ENCODE assay signal across 10 cellular contexts in the genomic region with DNA sequence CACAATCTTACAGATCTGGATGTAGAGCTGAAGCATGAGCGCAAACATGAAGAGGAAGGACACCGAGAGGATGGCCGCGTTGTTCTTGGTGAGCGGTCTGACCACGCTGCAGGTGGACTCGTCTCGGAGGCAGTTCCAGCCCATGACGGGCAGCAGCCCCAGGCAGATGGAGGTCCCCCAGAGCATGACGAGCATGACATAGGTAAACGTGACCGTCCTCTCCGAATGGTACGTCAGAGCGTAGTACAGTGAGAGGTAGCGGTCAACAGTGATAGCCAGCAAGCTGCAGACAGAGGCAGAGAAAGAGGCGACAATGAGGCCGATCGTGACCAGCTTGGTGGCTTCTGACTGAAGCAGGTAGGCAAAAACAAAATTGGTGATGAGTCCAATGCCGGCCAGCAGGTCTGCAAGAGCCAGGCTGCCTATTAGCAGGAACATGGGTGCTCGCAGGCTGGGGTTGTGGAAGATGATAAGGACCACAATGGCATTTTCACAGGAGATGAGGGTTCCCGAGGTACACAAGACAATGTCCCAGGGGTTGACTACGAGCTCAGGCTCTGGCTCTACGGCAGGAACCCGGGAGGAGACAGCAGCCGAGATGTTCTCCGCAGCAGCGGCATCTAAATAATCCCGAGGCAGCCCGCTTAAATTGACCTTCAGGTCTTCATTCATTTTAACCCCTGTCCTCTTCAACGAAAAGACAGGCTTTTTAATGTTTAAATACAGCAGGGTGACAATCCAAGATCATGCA. TPM values are rescaled to one million over a fixed set of nuclear protein-coding genes. Genes with fewer than 3 reads are reported as not detected.
DNase-seq lines count a peak whose midpoint lies in the region; ATAC-seq and TF ChIP-seq lines count a peak whose summit lies in the region.
"Had no signal": no experiment of that assay in that cellular context is flagged by ENCODE, and none has a peak within 500 bp of the region (broad histone marks: within the 10 kb centered on the region; RNA-seq: fewer than 3 reads in every experiment).

No MANE protein-coding gene starts in this region.

- no peak overlapping the region for H2AK5ac ChIP-seq in H9 (ENCODE audit: insufficient read length, low read length)

- no peak for TF ChIP-seq EP300 in transverse colon (IDR thresholded peaks at IDR 0.05; ENCODE audit: low read depth)

- H3K27me3 ChIP-seq in H9 (ENCODE audit: insufficient read depth, low read length), result peaks cover 32% of the 10 kb centered on the region
- peaks cover 35 to 44% (median 41%) of the 10 kb centered on the region in 3 donors for H3K27me3 ChIP-seq in skeletal muscle tissue (ENCODE audit: control insufficient read depth in 3 of 3, insufficient read depth in 3 of 3, low read length in 3 of 3)
- peaks cover 78% of the 10 kb centered on the region for H3K27me3 ChIP-seq in transverse colon

- no peak overlapping the region for H2BK120ac ChIP-seq in H9 (ENCODE audit: low read depth, low read length, poor library complexity, severe bottlenecking)

- no peak overlapping the region for H2AFZ ChIP-seq in H9 (ENCODE audit: low read length)

- intact Hi-C loops in transverse colon (cut with DNase I; ENCODE audit: low total_unique reads), result no loop called here

- H3K4me1 ChIP-seq in H9 (ENCODE audit: insufficient read depth, low read length) (no peaks in the 10 kb centered on the region), skeletal muscle tissue (ENCODE audit: control insufficient read depth in 3 of 3, insufficient read depth in 3 of 3, low read length in 3 of 3) (peaks cover 9 to 10% (median 9%) of the 10 kb centered on the region in 3 donors), transverse colon (peaks cover 5 to 10% (median 8%) of the 10 kb centered on the region in 4 donors)

- H3K4me2 ChIP-seq in H9 (ENCODE audit: insufficient read depth, insufficient read length, low read length), result peak overlapping the region; percentile 88

- no CpG with 5 or more reads among the region's 31 CpGs for WGBS in H9 (ENCODE audit: extremely low coverage, insufficient read length, low lambda C conversion rate)
- WGBS in transverse colon (ENCODE audit: low coverage in 1 of 2), 2 donors, result 69% methylated on average over 31 of the region's 31 CpGs; no CpG with 5 or more reads in 1 of the 2 donors

- no peaks in the 10 kb centered on the region; a peak in 1 of 5 replicates for H3K9me3 Mint-ChIP-seq in H9
- H3K9me3 Mint-ChIP-seq in WTC11, result no peaks in the 10 kb centered on the region
- peaks cover 20% of the 10 kb centered on the region for H3K9me3 Mint-ChIP-seq in glutamatergic neuron (ENCODE audit: unreplicated experiment)

- H3K27ac Mint-ChIP-seq in H9 (no peak overlapping the region), WTC11 (no peak overlapping the region), glutamatergic neuron (ENCODE audit: unreplicated experiment) (peak overlapping the region; percentile 17)

- no peak for TF ChIP-seq POLR2A in transverse colon (IDR thresholded peaks at IDR 0.05)

- H4K20me1 ChIP-seq in H9 (ENCODE audit: control insufficient read depth, insufficient read depth, insufficient read length), result no peaks in the 10 kb centered on the region

- no peak overlapping the region for H2BK15ac ChIP-seq in H9 (ENCODE audit: low read depth, low read length)

- H3K18ac ChIP-seq in H9 (ENCODE audit: insufficient read length, low read depth, low read length), result no peak overlapping the region

- H3K4me3 Mint-ChIP-seq in H9, result peak overlapping the region; percentile 69 to 86
- peak overlapping the region; percentile 81 for H3K4me3 Mint-ChIP-seq in WTC11
- H3K4me3 Mint-ChIP-seq in glutamatergic neuron (ENCODE audit: unreplicated experiment), result peak overlapping the region; percentile 89

- H4K8ac ChIP-seq in H9 (replicated peaks; ENCODE audit: insufficient read length, low read depth, low read length), result no peak overlapping the region

- no peaks in the 10 kb centered on the region; a peak in 1 of 7 replicates for H3K36me3 Mint-ChIP-seq in H9 (ENCODE audit: insufficient read depth in 1 of 3, low read depth in 3 of 3)
- H3K36me3 Mint-ChIP-seq in WTC11, result no peaks in the 10 kb centered on the region
- peaks cover 10% of the 10 kb centered on the region for H3K36me3 Mint-ChIP-seq in glutamatergic neuron (ENCODE audit: unreplicated experiment)

- H3K14ac ChIP-seq in H9 (ENCODE audit: insufficient read depth, low read length), result no peak overlapping the region

- H3K4ac ChIP-seq in H9 (ENCODE audit: low read depth, low read length), result no peak overlapping the region

- peaks cover 15 to 20% of the 10 kb centered on the region in 2 experiments for H3K4me1 Mint-ChIP-seq in H9
- H3K4me1 Mint-ChIP-seq in WTC11, result peaks cover 9% of the 10 kb centered on the region; the same call in 1 of the 2 replicates
- H3K4me1 Mint-ChIP-seq in glutamatergic neuron (ENCODE audit: low read depth, unreplicated experiment), result peaks cover 3% of the 10 kb centered on the region

- H2BK20ac ChIP-seq in H9 (ENCODE audit: low read depth, low read length, poor library complexity, severe bottlenecking), result no peak overlapping the region

- H2BK5ac ChIP-seq in H9 (ENCODE audit: insufficient read length, low read length), result no peak overlapping the region

- no peak overlapping the region for H3K23ac ChIP-seq in H9 (ENCODE audit: insufficient read length, low read depth, low read length)

- no peak overlapping the region for H3K9ac ChIP-seq in H9 (ENCODE audit: extremely low read depth, insufficient read length, low read length)
- no peak overlapping the region for H3K9ac ChIP-seq in skeletal muscle tissue (ENCODE audit: low read depth in 1 of 3, low read length in 3 of 3)

- H3K4me3 ChIP-seq in skeletal muscle tissue (ENCODE audit: low read length in 3 of 3) (peak overlapping the region; percentile 55 to 70 (median 56)), transverse colon (peak overlapping the region in 1 of 4 donors; percentile 28)

- in situ Hi-C loops in transverse colon (cut with MboI; ENCODE audit: low pct_ligation_motif_present in 1 of 4, low pct_unique_long_range_greater_than_20kb in 1 of 4, low sequenced_read_pairs in 3 of 4), result no loop called here

- no peak for DNase-seq in H9
- DNase-seq in WTC11 (ENCODE audit: low spot score), result no peak
- no peak for DNase-seq in glutamatergic neuron
- no peak for DNase-seq in transverse colon
- DNase-seq in dedifferentiated amniotic fluid mesenchymal stem cell (ENCODE audit: extremely low spot score), result no peak
- DNase-seq: activated effector memory CD4-positive, alpha-beta T cell treated with anti-CD3 and anti-CD28 coated beads, Interleukin-2, amount 50 U/mL, for 16 hours; T-helper 1 cell had no signal

- H3K36me3 ChIP-seq in skeletal muscle tissue (ENCODE audit: control insufficient read depth in 3 of 3, insufficient read depth in 3 of 3, low read length in 3 of 3) (no peaks in the 10 kb centered on the region), transverse colon (no peaks in the 10 kb centered on the region)

- H3K27me3 Mint-ChIP-seq in H9 (ENCODE audit: low read depth) (peaks cover 81% of the 10 kb centered on the region), WTC11 (ENCODE audit: low read depth) (peaks cover 58% of the 10 kb centered on the region), glutamatergic neuron (ENCODE audit: unreplicated experiment) (peaks cover 32% of the 10 kb centered on the region)

- POLR2A ChIA-PET in WTC11 (lab: Charles Lee), result no interaction called here

- ATAC-seq in WTC11 (no peak), GM21381 (IDR thresholded peaks at IDR 0.05; ENCODE audit: unreplicated experiment) (no peak)

- no peak overlapping the region for H2BK12ac ChIP-seq in H9 (ENCODE audit: insufficient read length, low read depth, low read length)

- TF ChIP-seq CTCF in H9 (conservative IDR thresholded peaks at IDR 0.05) (no peak), WTC11 (IDR thresholded peaks at IDR 0.05) (no peak), glutamatergic neuron (IDR thresholded peaks at IDR 0.05; ENCODE audit: partially characterized antibody, unreplicated experiment) (no peak), transverse colon (IDR thresholded peaks at IDR 0.05) (no peak)

- no peak overlapping the region for H4K91ac ChIP-seq in H9 (ENCODE audit: insufficient read length, low read depth, low read length)

- no peak overlapping the region for H3T11ph ChIP-seq in H9 (ENCODE audit: low read length)

- H3K27ac ChIP-seq in H9 (ENCODE audit: insufficient read length, low read depth, low read length), result no peak overlapping the region
- H3K27ac ChIP-seq in skeletal muscle tissue (ENCODE audit: low read depth, low read length), result no peak overlapping the region
- H3K27ac ChIP-seq in transverse colon, result no peak overlapping the region

- no peaks in the 10 kb centered on the region for H3K9me3 ChIP-seq in H9 (ENCODE audit: control insufficient read depth, low read depth, low read length)
- H3K9me3 ChIP-seq in skeletal muscle tissue (ENCODE audit: control insufficient read depth in 3 of 3, low read length in 3 of 3), result peaks cover 0 to 2% (median 0%) of the 10 kb centered on the region in 3 donors
- no peaks in the 10 kb centered on the region for H3K9me3 ChIP-seq in transverse colon

- H3K23me2 ChIP-seq in H9 (ENCODE audit: insufficient read length, low read depth, low read length, poor library complexity, severe bottlenecking), result peaks cover 6% of the 10 kb centered on the region

- no peak overlapping the region for H4K5ac ChIP-seq in H9 (ENCODE audit: insufficient read length, low read depth, low read length)

- H3K79me1 ChIP-seq in H9 (ENCODE audit: insufficient read depth, low read depth, low read length, poor library complexity, severe bottlenecking), result no peaks in the 10 kb centered on the region

- H3K79me2 ChIP-seq in H9 (ENCODE audit: insufficient read depth, low read length), result no peaks in the 10 kb centered on the region

- CTCF ChIA-PET in WTC11 (lab: Charles Lee), result interaction anchor here (0.7 to 1.5 kb wide), 3 partner anchors 61 to 171 kb away, joined by 3 to 10 read pairs (median 4); no protein-coding TSS in a partner anchor

- no peak overlapping the region for H3K56ac ChIP-seq in H9 (ENCODE audit: insufficient read length, low read depth, low read length)

TF ChIP-seq in WTC11, 78 proteins besides CTCF, POLR2A, EP300 and RAD21 (continues in another document):
- TF ChIP-seq KAT7 (CRISPR knock-in tag; IDR thresholded peaks at IDR 0.05; ENCODE audit: borderline replicate concordance), result no peak
- no peak for TF ChIP-seq SMAD3 (CRISPR knock-in tag; IDR thresholded peaks at IDR 0.05; ENCODE audit: borderline replicate concordance)
- no peak for TF ChIP-seq MAX (CRISPR knock-in tag; IDR thresholded peaks at IDR 0.05)
- TF ChIP-seq SP1 (CRISPR knock-in tag; conservative IDR thresholded peaks at IDR 0.05), result no peak

RNA-seq across cellular contexts. Expression of gene GPR12, which starts 1.3 kb away (rescaled TPM):
- total RNA-seq in H9 (2021) (not detected in 2 replicates), WTC11 (2021) (0.07 to 0.09 TPM in 2 of 3 replicates, not detected in the other), glutamatergic neuron (ENCODE audit: unreplicated experiment) (2.5 TPM), skeletal muscle tissue (not detected), transverse colon (under 1 TPM in 1 of 4 donors, not detected in 3; 0.14 TPM)
- total RNA-seq: HT1080 had no signal
